In genomic region chr7:159207398-159207797, GRCh38 we compare ENCODE assay signal across 18 cellular contexts.
DNase-seq lines count a peak whose midpoint lies in the region; ATAC-seq lines count a peak whose summit lies in the region.
"Had no signal": no experiment of that assay in that cellular context is flagged by ENCODE, and none has a peak within 500 bp of the region (broad histone marks: within the 10 kb centered on the region; RNA-seq: fewer than 3 reads in every experiment).

No MANE protein-coding gene starts in this region.

- no peak overlapping the region for H3K27ac Mint-ChIP-seq in activated CD4-positive, alpha-beta T cell treated with anti-CD3 and anti-CD28 coated beads for 36 hours
- no peak overlapping the region for H3K27ac Mint-ChIP-seq in T-helper 17 cell
- H3K27ac Mint-ChIP-seq: CD4-positive, alpha-beta memory T cell; GM23338 had no signal

- H3K4me3 ChIP-seq in Jurkat, Clone E6-1 (ENCODE audit: low read length): no peak overlapping the region
- H3K4me3 ChIP-seq: BLaER1, GM23338 had no signal

- no peak for DNase-seq in activated CD4-positive, alpha-beta T cell treated with anti-CD3 and anti-CD28 coated beads for 36 hours
- no peak for DNase-seq in activated CD4-positive, alpha-beta T cell treated with anti-CD3 and anti-CD28 coated beads, Interleukin-2, amount 50 U/mL, for 4 hours
- peak; percentile 62 for DNase-seq in Jurkat, Clone E6-1 (ENCODE audit: low read depth, low spot score)
- DNase-seq in T-helper 17 cell (no peak), left kidney (ENCODE audit: low read depth, low spot score) (peak; percentile 30), SKM-1 (lab: John Stamatoyannopoulos, UW; ENCODE audit: unreplicated experiment) (no peak), superior temporal gyrus (ENCODE audit: extremely low spot score) (no peak)
- DNase-seq: 8988T, AML-193, COR-L47, DMS153, DMS79 treated with DMSO at 0.1 percent for 48 hours, EL, H7 had no signal

- POLR2A ChIA-PET in activated CD4-positive, alpha-beta T cell treated with anti-CD3 and anti-CD28 coated beads for 36 hours (lab: Charles Lee): interaction anchor here (0.9 kb wide), 1 partner anchor 10 kb away, joined by 3 read pairs; no protein-coding TSS in a partner anchor

- intact Hi-C loops in activated CD4-positive, alpha-beta T cell treated with anti-CD3 and anti-CD28 coated beads for 36 hours (cut with DNase I, micrococcal nuclease): no loop called here

- CTCF ChIA-PET in activated CD4-positive, alpha-beta T cell treated with anti-CD3 and anti-CD28 coated beads for 36 hours (lab: Charles Lee): interaction anchor here (0.6 to 1.0 kb wide), 2 partner anchors 10 to 195 kb away, joined by 3 to 4 read pairs; no protein-coding TSS in a partner anchor

- no peak overlapping the region for H3K4me3 Mint-ChIP-seq in activated CD4-positive, alpha-beta T cell treated with anti-CD3 and anti-CD28 coated beads for 36 hours
- no peak overlapping the region for H3K4me3 Mint-ChIP-seq in T-helper 17 cell
- H3K4me3 Mint-ChIP-seq: CD4-positive, alpha-beta memory T cell; GM23338 had no signal

- H3K9me3 ChIP-seq in T-helper 17 cell (ENCODE audit: control insufficient read depth, low read length, poor library complexity, severe bottlenecking): no peaks in the 10 kb centered on the region

- H3K9me3 Mint-ChIP-seq in activated CD4-positive, alpha-beta T cell treated with anti-CD3 and anti-CD28 coated beads for 36 hours (ENCODE audit: low read depth): no peaks in the 10 kb centered on the region
- H3K9me3 Mint-ChIP-seq: CD4-positive, alpha-beta memory T cell had no signal

- no peaks in the 10 kb centered on the region for H3K36me3 Mint-ChIP-seq in activated CD4-positive, alpha-beta T cell treated with anti-CD3 and anti-CD28 coated beads for 36 hours (ENCODE audit: low read depth)
- peaks cover 3% of the 10 kb centered on the region for H3K36me3 Mint-ChIP-seq in T-helper 17 cell (ENCODE audit: low read depth)
- H3K36me3 Mint-ChIP-seq: CD4-positive, alpha-beta memory T cell had no signal

- no peaks in the 10 kb centered on the region for H3K27me3 Mint-ChIP-seq in activated CD4-positive, alpha-beta T cell treated with anti-CD3 and anti-CD28 coated beads for 36 hours
- H3K27me3 Mint-ChIP-seq in T-helper 17 cell: peaks cover 6% of the 10 kb centered on the region
- H3K27me3 Mint-ChIP-seq: CD4-positive, alpha-beta memory T cell had no signal

- ATAC-seq in activated CD4-positive, alpha-beta T cell treated with anti-CD3 and anti-CD28 coated beads for 36 hours: peak; percentile 63
- ATAC-seq in T-helper 17 cell: peak; percentile 32
- no peak for ATAC-seq in GM21529 (IDR thresholded peaks at IDR 0.05; ENCODE audit: unreplicated experiment)
- ATAC-seq: GM23338 had no signal

- H3K4me1 Mint-ChIP-seq in activated CD4-positive, alpha-beta T cell treated with anti-CD3 and anti-CD28 coated beads for 36 hours: peaks cover 5% of the 10 kb centered on the region
- peaks cover 7% of the 10 kb centered on the region for H3K4me1 Mint-ChIP-seq in T-helper 17 cell
- H3K4me1 Mint-ChIP-seq: GM23338 had no signal

Comparison
In these comparisons a context has a peak if more than half of its experiments do, and no peak if none do; other contexts are left out.
1. DNase-seq: peak in Jurkat, Clone E6-1 (single experiment) and left kidney (single experiment); none in activated CD4-positive, alpha-beta T cell treated with anti-CD3 and anti-CD28 coated beads for 36 hours (single experiment), activated CD4-positive, alpha-beta T cell treated with anti-CD3 and anti-CD28 coated beads, Interleukin-2, amount 50 U/mL, for 4 hours (0 of 2), T-helper 17 cell (0 of 3), SKM-1 (single experiment) and superior temporal gyrus (single experiment).